Comparison of ENCODE assay signal across 8 cellular contexts in the genomic region with DNA sequence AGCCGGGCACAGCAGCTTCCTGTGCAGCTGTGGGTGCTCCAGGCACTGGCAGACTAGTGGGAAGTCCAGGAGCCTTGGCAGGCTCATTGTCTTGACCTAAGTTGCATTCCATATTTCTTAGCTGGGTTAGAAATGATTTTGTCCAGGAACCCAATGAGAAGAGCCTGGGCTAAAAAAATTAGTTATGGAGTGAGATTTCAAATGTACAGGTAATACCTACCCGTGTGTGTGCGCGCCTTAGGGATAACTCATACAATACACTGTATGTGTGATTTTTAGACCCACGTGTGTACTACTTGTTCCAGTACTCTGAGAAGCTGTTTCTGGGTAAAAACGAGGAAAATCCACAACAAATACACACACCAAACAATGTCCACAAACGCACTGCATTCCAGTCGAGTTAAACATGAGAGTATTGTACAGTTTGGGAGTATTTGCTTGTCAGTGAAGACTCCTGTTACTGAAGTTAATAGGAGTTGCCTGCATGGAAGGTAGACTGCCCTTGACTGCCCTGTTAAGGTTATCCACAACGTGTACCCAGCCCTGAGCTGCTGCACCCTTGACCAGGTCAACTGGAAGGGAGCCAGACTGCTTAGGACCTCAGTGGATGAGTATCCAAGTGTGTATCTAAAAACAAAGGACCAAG. TPM values are rescaled to one million over a fixed set of nuclear protein-coding genes. Genes with fewer than 3 reads are reported as not detected.
DNase-seq lines count a peak whose midpoint lies in the region; ATAC-seq, FAIRE-seq and TF ChIP-seq lines count a peak whose summit lies in the region.

No MANE protein-coding gene starts in this region.

- DNase-seq in activated CD4-positive, alpha-beta T cell treated with anti-CD3 and anti-CD28 coated beads, Interleukin-2, amount 10 ng/mL, durations not matched to agents 24 days and 14 days, result no peak
- DNase-seq in activated CD4-positive, alpha-beta T cell treated with anti-CD3 and anti-CD28 coated beads, Interleukin-2, amount 50 U/mL, for 1 hour, result no peak
- DNase-seq in astrocyte (ENCODE audit: low read depth) (no peak), HepG2 (ENCODE audit: low spot score) (peak; percentile 75), thoracic aorta (ENCODE audit: low spot score) (no peak), A172 (ENCODE audit: low spot score) (no peak)
- DNase-seq in stimulated activated CD4-positive, alpha-beta T cell treated with anti-CD3 and anti-CD28 coated beads, Interleukin-12 subunit alpha, Interleukin-12 subunit beta, amount 100 ng/mL, for 4 hours, result no peak

- H3K27ac ChIP-seq in astrocyte (ENCODE audit: low read depth, low read length) (no peak overlapping the region), HepG2 (ENCODE audit: extremely low read length, insufficient read depth, low read length) (peak overlapping the region; percentile 60), thoracic aorta (no peak overlapping the region)

- TF ChIP-seq CTCF in astrocyte (IDR thresholded peaks at IDR 0.05; ENCODE audit: insufficient read depth, low read depth, low read length), result no peak
- no peak for TF ChIP-seq CTCF in HepG2 (CRISPR knock-in tag; IDR thresholded peaks at IDR 0.05)
- no peak for TF ChIP-seq CTCF in thoracic aorta (IDR thresholded peaks at IDR 0.05)

- POLR2A ChIA-PET in HepG2 (lab: Yijun Ruan, JAX), result interaction anchor here (1.0 to 3.8 kb wide), 7 partner anchors 8 to 79 kb away, joined by 5 to 50 read pairs (median 15); partner anchors contain the start of gene MCM3

- intact Hi-C loops in activated CD4-positive, alpha-beta T cell treated with anti-CD3 and anti-CD28 coated beads, Interleukin-2, amount 10 ng/mL, durations not matched to agents 24 days and 14 days (cut with micrococcal nuclease), result loop anchor here (2.0 to 5.0 kb wide), 4 partner anchors 13 to 299 kb away; no protein-coding TSS in a partner anchor
- intact Hi-C loops in HepG2 (cut with micrococcal nuclease; ENCODE audit: unreplicated experiment), result loop anchor here (1.0 to 5.0 kb wide), 3 partner anchors 37 to 79 kb away; partner anchors contain the start of gene MCM3

- FAIRE-seq in astrocyte (lab: Jason Lieb, UNC), result no peak
- FAIRE-seq in HepG2 (lab: Jason Lieb, UNC), result peak; percentile 97

- H3K4me3 ChIP-seq in astrocyte (ENCODE audit: insufficient read depth, low read depth, low read length) (peak overlapping the region; percentile 84), HepG2 (replicated peaks in 1 of 3; ENCODE audit: insufficient read depth in 1 of 3, low read depth in 2 of 3, low read length in 3 of 3) (peak overlapping the region; percentile 79 to 100 (median 95)), thoracic aorta (peak overlapping the region; percentile 90)

- no TSS peak for BruUV-seq in HepG2 (replicated peaks; lab: Mats Ljungman, UMichigan)

- peak; percentile 60 for ATAC-seq in HepG2
- no peak for ATAC-seq in thoracic aorta (ENCODE audit: insufficient number of reproducible peaks, low FRiP score, low read depth)
- ATAC-seq in GM21737 (IDR thresholded peaks at IDR 0.05; ENCODE audit: unreplicated experiment), result no peak

- peaks cover 21% of the 10 kb centered on the region for H3K36me3 Mint-ChIP-seq in activated CD4-positive, alpha-beta T cell treated with anti-CD3 and anti-CD28 coated beads, Interleukin-2, amount 10 ng/mL, durations not matched to agents 24 days and 14 days (ENCODE audit: low read depth)
- H3K36me3 Mint-ChIP-seq in astrocyte (ENCODE audit: low read depth, unreplicated experiment), result peaks cover 5% of the 10 kb centered on the region

- no peaks in the 10 kb centered on the region for H3K9me3 ChIP-seq in astrocyte (ENCODE audit: insufficient read depth, low read depth, low read length)
- H3K9me3 ChIP-seq in HepG2 (ENCODE audit: low read length), result no peaks in the 10 kb centered on the region
- no peaks in the 10 kb centered on the region for H3K9me3 ChIP-seq in thoracic aorta

- H3K9ac ChIP-seq in astrocyte (ENCODE audit: low read length), result peak overlapping the region; percentile 82
- H3K9ac ChIP-seq in HepG2 (ENCODE audit: insufficient read depth, low read depth, low read length), result peak overlapping the region; percentile 86

- TF ChIP-seq EP300 in HepG2 (IDR thresholded peaks at IDR 0.05; ENCODE audit: low read depth in 2 of 2, low read length in 2 of 2) (peak in 1 of 2 experiments; percentile 49; a peak in 2 of 4 replicates), HepG2 (CRISPR knock-in tag; IDR thresholded peaks at IDR 0.05; ENCODE audit: borderline replicate concordance) (no peak)

- no peaks in the 10 kb centered on the region for H3K36me3 ChIP-seq in astrocyte (ENCODE audit: insufficient read depth, low read length)
- peaks cover 0 to 2% of the 10 kb centered on the region in 2 experiments; a peak in 4 of 5 replicates for H3K36me3 ChIP-seq in HepG2 (replicated peaks in 1 of 2; ENCODE audit: control insufficient read depth in 1 of 2, insufficient read depth in 2 of 2, low read length in 2 of 2)
- no peaks in the 10 kb centered on the region for H3K36me3 ChIP-seq in thoracic aorta

- H3K4me2 ChIP-seq in astrocyte (ENCODE audit: low read length) (peak overlapping the region; percentile 100), HepG2 (ENCODE audit: low read depth, low read length) (peak overlapping the region; percentile 95)

- H3K27me3 Mint-ChIP-seq in activated CD4-positive, alpha-beta T cell treated with anti-CD3 and anti-CD28 coated beads, Interleukin-2, amount 10 ng/mL, durations not matched to agents 24 days and 14 days, result no peaks in the 10 kb centered on the region
- H3K27me3 Mint-ChIP-seq in astrocyte (ENCODE audit: low read depth, unreplicated experiment), result no peaks in the 10 kb centered on the region

- TF ChIP-seq POLR2A in HepG2 (IDR thresholded peaks at IDR 0.05; ENCODE audit: insufficient read depth in 1 of 2, low read depth in 2 of 2, low read length in 2 of 2), result no peak

- H3K79me2 ChIP-seq in astrocyte (ENCODE audit: insufficient read depth, low read length) (no peaks in the 10 kb centered on the region), HepG2 (ENCODE audit: insufficient read depth, low read length) (peaks cover 65% of the 10 kb centered on the region)

- in situ Hi-C loops in HepG2 (cut with HindIII; ENCODE audit: extremely low pct_ligation_motif_present, low pct_unique_long_range_greater_than_20kb), result no loop called here

- CTCF ChIA-PET in HepG2 (lab: Yijun Ruan, JAX; ENCODE audit: low intra/inter-chr PET ratio, low total read pairs), result interaction anchor here (1.5 kb wide), 1 partner anchor 37 kb away, joined by 5 read pairs; no protein-coding TSS in a partner anchor

- H3K27me3 ChIP-seq in astrocyte (ENCODE audit: insufficient read depth, low read length), result no peaks in the 10 kb centered on the region
- H3K27me3 ChIP-seq in HepG2 (ENCODE audit: control insufficient read depth in 1 of 2, insufficient read depth in 2 of 2, low read length in 2 of 2), result no peaks in the 10 kb centered on the region; a peak in 1 of 5 replicates
- H3K27me3 ChIP-seq in thoracic aorta (replicated peaks; ENCODE audit: insufficient read depth), result no peaks in the 10 kb centered on the region

- WGBS in HepG2 (ENCODE audit: low lambda C conversion rate), result 3% methylated on average over 9 of the region's 9 CpGs

- no peaks in the 10 kb centered on the region for H3K9me3 Mint-ChIP-seq in activated CD4-positive, alpha-beta T cell treated with anti-CD3 and anti-CD28 coated beads, Interleukin-2, amount 10 ng/mL, durations not matched to agents 24 days and 14 days
- H3K9me3 Mint-ChIP-seq in astrocyte (ENCODE audit: unreplicated experiment), result no peaks in the 10 kb centered on the region

- H3K27ac Mint-ChIP-seq in activated CD4-positive, alpha-beta T cell treated with anti-CD3 and anti-CD28 coated beads, Interleukin-2, amount 10 ng/mL, durations not matched to agents 24 days and 14 days, result peak overlapping the region; percentile 92
- no peak overlapping the region for H3K27ac Mint-ChIP-seq in astrocyte (ENCODE audit: unreplicated experiment)

- peak overlapping the region; percentile 89 for H2AFZ ChIP-seq in astrocyte (ENCODE audit: low read depth, low read length)
- H2AFZ ChIP-seq in HepG2 (ENCODE audit: low read length), result no peak overlapping the region

- peak overlapping the region; percentile 99 for H3K4me3 Mint-ChIP-seq in activated CD4-positive, alpha-beta T cell treated with anti-CD3 and anti-CD28 coated beads, Interleukin-2, amount 10 ng/mL, durations not matched to agents 24 days and 14 days
- H3K4me3 Mint-ChIP-seq in astrocyte (ENCODE audit: unreplicated experiment), result peak overlapping the region; percentile 93

- TF ChIP-seq RAD21 in HepG2 (CRISPR knock-in tag; IDR thresholded peaks at IDR 0.05), result no peak

- H3K4me1 ChIP-seq in astrocyte (ENCODE audit: insufficient read depth, low read length) (peaks cover 10% of the 10 kb centered on the region), HepG2 (ENCODE audit: insufficient read depth, low read length) (peaks cover 71% of the 10 kb centered on the region), thoracic aorta (ENCODE audit: control insufficient read depth in 1 of 2, low read depth in 2 of 2) (peaks cover 2 to 17% of the 10 kb centered on the region in 2 donors)

- H3K4me1 Mint-ChIP-seq in activated CD4-positive, alpha-beta T cell treated with anti-CD3 and anti-CD28 coated beads, Interleukin-2, amount 10 ng/mL, durations not matched to agents 24 days and 14 days, result peaks cover 28% of the 10 kb centered on the region
- H3K4me1 Mint-ChIP-seq in astrocyte (ENCODE audit: low read depth, unreplicated experiment), result peaks cover 5% of the 10 kb centered on the region

- H4K20me1 ChIP-seq in astrocyte (ENCODE audit: insufficient read depth, low read length), result peaks cover 5% of the 10 kb centered on the region
- peaks cover 7% of the 10 kb centered on the region; the same call in 1 of the 2 replicates for H4K20me1 ChIP-seq in HepG2 (ENCODE audit: insufficient read depth, low read length)

RNA-seq across cellular contexts. Expression of gene PAQR8, which starts 1.4 kb away (rescaled TPM):
- total RNA-seq in activated CD4-positive, alpha-beta T cell treated with anti-CD3 and anti-CD28 coated beads, Interleukin-2, amount 10 ng/mL, durations not matched to agents 24 days and 14 days, result 4.5 and 4.8 TPM in 2 replicates
- total RNA-seq in astrocyte (1.2 and 1.5 TPM in 2 replicates), HepG2 (2016; rRNA removed; fragmentation: Illumina TruSeq; extraction: Trizol) (26.2 and 37.7 TPM in 2 replicates), thoracic aorta (1 to 10 TPM; 4.1 to 7.3 TPM)
- 3.1 and 3.4 TPM in 2 replicates for total RNA-seq in HepG2 (2016; cell fraction: cytosol; rRNA removed; fragmentation: Illumina TruSeq; extraction: Trizol; ENCODE audit: low read depth)
- 25.3 and 36.5 TPM in 2 replicates for total RNA-seq in HepG2 (2016; cell fraction: insoluble cytoplasmic fraction; rRNA removed; fragmentation: Illumina TruSeq; extraction: Trizol)
- 16.5 TPM in 2 replicates for total RNA-seq in HepG2 (2016; cell fraction: membrane; rRNA removed; fragmentation: Illumina TruSeq; extraction: Trizol)
- 36.5 and 38.6 TPM in 2 replicates for total RNA-seq in HepG2 (2016; cell fraction: nucleus; rRNA removed; fragmentation: Illumina TruSeq; extraction: Trizol)
- 36.5 and 50.7 TPM in 2 replicates for polyA plus RNA-seq in HepG2 (2011; rRNA removed)
- 33.7 and 46.9 TPM in 2 replicates for polyA plus RNA-seq in HepG2 (2011; cell fraction: cytosol; rRNA removed)
- polyA plus RNA-seq in HepG2 (2011; cell fraction: nucleus; rRNA removed), result 17.0 and 22.0 TPM in 2 replicates
- polyA plus RNA-seq in HepG2 (2012), result 18.9 and 24.9 TPM in 2 replicates
- polyA plus RNA-seq in HepG2 (2016; cell fraction: cytosol; fragmentation: Illumina TruSeq; extraction: Trizol; ENCODE audit: low read depth), result 2.3 and 2.8 TPM in 2 replicates
- 23.7 TPM in 2 replicates for polyA plus RNA-seq in HepG2 (2016; cell fraction: insoluble cytoplasmic fraction; fragmentation: Illumina TruSeq; extraction: Trizol; ENCODE audit: low read depth)
- 8.0 and 8.6 TPM in 2 replicates for polyA plus RNA-seq in HepG2 (2016; cell fraction: membrane; fragmentation: Illumina TruSeq; extraction: Trizol; ENCODE audit: low read depth)
- polyA plus RNA-seq in HepG2 (2016; cell fraction: nucleus; fragmentation: Illumina TruSeq; extraction: Trizol; ENCODE audit: insufficient read depth, low read depth), result 41.8 and 43.1 TPM in 2 replicates
- polyA minus RNA-seq in HepG2 (2011; rRNA and poly(A)+ RNA removed; ENCODE audit: low replicate concordance), result 0.87 and 184 TPM in 2 replicates
- 34.4 and 49.4 TPM in 2 replicates for polyA minus RNA-seq in HepG2 (2011; cell fraction: cytosol; rRNA and poly(A)+ RNA removed)
- polyA minus RNA-seq in HepG2 (2011; cell fraction: nucleus; rRNA and poly(A)+ RNA removed), result 30.6 and 38.9 TPM in 2 replicates
- 2.7 and 3.6 TPM in 2 replicates for total RNA-seq in A172 (2014; rRNA removed; shearing (Covaris generic))

RNA-seq across cellular contexts. Expression of gene EFHC1, which starts 56.8 kb away (rescaled TPM):
- 1.5 and 1.7 TPM in 2 replicates for total RNA-seq in activated CD4-positive, alpha-beta T cell treated with anti-CD3 and anti-CD28 coated beads, Interleukin-2, amount 10 ng/mL, durations not matched to agents 24 days and 14 days
- 25.6 and 30.6 TPM in 2 replicates for total RNA-seq in astrocyte
- 18.6 and 23.4 TPM in 2 replicates for total RNA-seq in HepG2 (2016; rRNA removed; fragmentation: Illumina TruSeq; extraction: Trizol)
- total RNA-seq in HepG2 (2016; cell fraction: cytosol; rRNA removed; fragmentation: Illumina TruSeq; extraction: Trizol; ENCODE audit: low read depth), result 6.3 TPM in 2 replicates
- 20.7 and 23.3 TPM in 2 replicates for total RNA-seq in HepG2 (2016; cell fraction: insoluble cytoplasmic fraction; rRNA removed; fragmentation: Illumina TruSeq; extraction: Trizol)
- total RNA-seq in HepG2 (2016; cell fraction: membrane; rRNA removed; fragmentation: Illumina TruSeq; extraction: Trizol), result 5.0 and 8.2 TPM in 2 replicates
- 39.5 and 46.3 TPM in 2 replicates for total RNA-seq in HepG2 (2016; cell fraction: nucleus; rRNA removed; fragmentation: Illumina TruSeq; extraction: Trizol)
- 23.5 and 29.5 TPM in 2 replicates for polyA plus RNA-seq in HepG2 (2011; rRNA removed)
- polyA plus RNA-seq in HepG2 (2011; cell fraction: cytosol; rRNA removed), result 5.5 and 9.2 TPM in 2 replicates
- polyA plus RNA-seq in HepG2 (2011; cell fraction: nucleus; rRNA removed), result 92.9 and 127 TPM in 2 replicates
- polyA plus RNA-seq in HepG2 (2012), result 10.2 and 15.7 TPM in 2 replicates
- polyA plus RNA-seq in HepG2 (2016; cell fraction: cytosol; fragmentation: Illumina TruSeq; extraction: Trizol; ENCODE audit: low read depth), result 2.4 and 2.8 TPM in 2 replicates
- polyA plus RNA-seq in HepG2 (2016; cell fraction: insoluble cytoplasmic fraction; fragmentation: Illumina TruSeq; extraction: Trizol; ENCODE audit: low read depth), result 17.1 and 17.6 TPM in 2 replicates
- polyA plus RNA-seq in HepG2 (2016; cell fraction: membrane; fragmentation: Illumina TruSeq; extraction: Trizol; ENCODE audit: low read depth), result 4.6 and 4.7 TPM in 2 replicates
- 53.0 and 69.1 TPM in 2 replicates for polyA plus RNA-seq in HepG2 (2016; cell fraction: nucleus; fragmentation: Illumina TruSeq; extraction: Trizol; ENCODE audit: insufficient read depth, low read depth)
- 14.9 and 26.4 TPM in 2 replicates for polyA minus RNA-seq in HepG2 (2011; rRNA and poly(A)+ RNA removed; ENCODE audit: low replicate concordance)
- 3.9 and 7.9 TPM in 2 replicates for polyA minus RNA-seq in HepG2 (2011; cell fraction: cytosol; rRNA and poly(A)+ RNA removed)
- 42.3 and 42.6 TPM in 2 replicates for polyA minus RNA-seq in HepG2 (2011; cell fraction: nucleus; rRNA and poly(A)+ RNA removed)
- total RNA-seq in thoracic aorta, result 10 to 100 TPM; 13.5 to 14.9 TPM
- total RNA-seq in A172 (2014; rRNA removed; shearing (Covaris generic)), result 29.1 and 39.1 TPM in 2 replicates
